In the genomic region with DNA sequence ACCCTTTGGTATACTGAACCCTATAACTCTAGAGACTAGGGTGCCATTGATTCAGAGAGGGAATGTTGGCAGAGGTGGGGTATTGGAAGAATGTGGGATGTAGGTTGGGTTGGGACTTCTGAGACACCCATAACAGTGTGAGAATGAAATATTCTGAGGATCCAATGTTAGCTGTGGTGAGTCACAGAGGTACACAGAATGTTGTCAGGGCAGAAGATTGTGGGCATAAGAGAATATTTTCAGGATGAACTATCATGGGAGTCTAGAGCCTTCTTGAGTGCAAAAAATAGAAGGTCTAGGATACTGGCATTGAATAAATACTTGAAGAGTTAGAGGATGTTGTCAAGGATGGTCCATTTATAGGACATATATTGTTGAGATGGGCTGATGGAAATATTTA, we compare ENCODE assay signal across 42 cellular contexts. TPM values are rescaled to one million over a fixed set of nuclear protein-coding genes. Genes with fewer than 3 reads are reported as not detected.
"Had no signal": no experiment of that assay in that cellular context is flagged by ENCODE, and none has a peak within 500 bp of the region (broad histone marks: within the 10 kb centered on the region; RNA-seq: fewer than 3 reads in every experiment).

No MANE protein-coding gene starts in this region.

- H3K27ac Mint-ChIP-seq: activated B cell treated with CpG ODN at 0.5 μM for 24 hours; activated CD4-positive, alpha-beta memory T cell treated with anti-CD3 and anti-CD28 coated beads for 36 hours; activated CD4-positive, alpha-beta T cell treated with anti-CD3 and anti-CD28 coated beads, Interleukin-2, amount 10 ng/mL, durations not matched to agents 24 days and 14 days; activated CD8-positive, alpha-beta T cell treated with anti-CD3 and anti-CD28 coated beads for 36 hours; activated naive CD4-positive, alpha-beta T cell treated with anti-CD3 and anti-CD28 coated beads for 36 hours; activated naive CD4-positive, alpha-beta T cell treated with anti-CD3 and anti-CD28 coated beads, Interleukin-2, amount 50 U/mL, for 72 hours; activated naive CD8-positive, alpha-beta T cell treated with anti-CD3 and anti-CD28 coated beads for 36 hours; activated T-cell treated with anti-CD3 and anti-CD28 coated beads, Interleukin-2, amount 50 U/mL, for 72 hours; activated T-helper 1 cell treated with anti-CD3 and anti-CD28 coated beads, Interleukin-12 subunit alpha, Interleukin-12 subunit beta, Interleukin-2, Interleukin-4 antibody, amounts not matched to agents 30 ng/mL and 10 ng/mL and 1 ng/mL, durations not matched to agents 14 hours and 24 hours and 36 hours; activated T-helper 17 cell treated with anti-CD3 and anti-CD28 coated beads, Interleukin-2, amount 50 U/mL, for 72 hours; T-helper 1 cell treated with Interleukin-12 subunit alpha and Interleukin-12 subunit beta and Interleukin-4 antibody, amounts not matched to agents 30 μg/mL and 1 μg/mL, for 36 hours; T-helper 2 cell treated with Interferon-gamma antibody and Interleukin-4, amounts not matched to agents 5 μg/mL and 100 μg/mL, for 36 hours had no signal

- H3K27me3 ChIP-seq: adrenal gland, body of pancreas, brain microvascular endothelial cell, breast epithelium, cardiac muscle cell had no signal

- H3K9me3 Mint-ChIP-seq: activated B cell treated with CpG ODN at 0.5 μM for 24 hours; activated CD4-positive, alpha-beta memory T cell treated with anti-CD3 and anti-CD28 coated beads for 36 hours; activated CD8-positive, alpha-beta T cell treated with anti-CD3 and anti-CD28 coated beads for 36 hours; activated naive CD4-positive, alpha-beta T cell treated with anti-CD3 and anti-CD28 coated beads for 36 hours; activated naive CD4-positive, alpha-beta T cell treated with anti-CD3 and anti-CD28 coated beads, Interleukin-2, amount 50 U/mL, for 72 hours; activated naive CD8-positive, alpha-beta T cell treated with anti-CD3 and anti-CD28 coated beads for 36 hours; activated T-cell treated with anti-CD3 and anti-CD28 coated beads, Interleukin-2, amount 50 U/mL, for 4 hours; activated T-cell treated with anti-CD3 and anti-CD28 coated beads, Interleukin-2, amount 50 U/mL, for 72 hours; activated T-helper 1 cell treated with anti-CD3 and anti-CD28 coated beads, Interleukin-12 subunit alpha, Interleukin-12 subunit beta, Interleukin-2, Interleukin-4 antibody, amounts not matched to agents 30 ng/mL and 10 ng/mL and 1 ng/mL, durations not matched to agents 14 hours and 24 hours and 36 hours; activated T-helper 17 cell treated with anti-CD3 and anti-CD28 coated beads, Interleukin-2, amount 50 U/mL, for 72 hours; central memory CD8-positive, alpha-beta T cell; T-helper 1 cell treated with Interleukin-12 subunit alpha and Interleukin-12 subunit beta and Interleukin-4 antibody, amounts not matched to agents 30 μg/mL and 1 μg/mL, for 36 hours; T-helper 2 cell treated with Interferon-gamma antibody and Interleukin-4, amounts not matched to agents 5 μg/mL and 100 μg/mL, for 36 hours had no signal

- H3K4me1 ChIP-seq: adrenal gland, body of pancreas, breast epithelium had no signal

- H3K36me3 ChIP-seq: adrenal gland, brain microvascular endothelial cell, breast epithelium, cardiac muscle cell had no signal

- FAIRE-seq: astrocyte, TTC549 had no signal

- H3K27ac ChIP-seq: adrenal gland, body of pancreas, brain microvascular endothelial cell, breast epithelium, cardiac muscle cell, VCaP had no signal

- H3K4me1 Mint-ChIP-seq: activated B cell treated with CpG ODN at 0.5 μM for 24 hours; activated CD4-positive, alpha-beta T cell treated with anti-CD3 and anti-CD28 coated beads, Interleukin-2, amount 10 ng/mL, durations not matched to agents 24 days and 14 days; activated naive CD8-positive, alpha-beta T cell treated with anti-CD3 and anti-CD28 coated beads for 36 hours; activated T-helper 17 cell treated with anti-CD3 and anti-CD28 coated beads, Interleukin-2, amount 50 U/mL, for 72 hours; central memory CD8-positive, alpha-beta T cell had no signal

- H3K4me3 ChIP-seq: adrenal gland, body of pancreas, breast epithelium, cardiac muscle cell had no signal

- H3K36me3 Mint-ChIP-seq: activated CD4-positive, alpha-beta memory T cell treated with anti-CD3 and anti-CD28 coated beads for 36 hours; activated naive CD4-positive, alpha-beta T cell treated with anti-CD3 and anti-CD28 coated beads, Interleukin-2, amount 50 U/mL, for 72 hours; activated naive CD8-positive, alpha-beta T cell treated with anti-CD3 and anti-CD28 coated beads for 36 hours had no signal

- DNase-seq: activated B cell treated with CpG ODN at 0.5 μM for 24 hours; activated CD4-positive, alpha-beta memory T cell treated with anti-CD3 and anti-CD28 coated beads for 36 hours; activated CD4-positive, alpha-beta T cell treated with anti-CD3 and anti-CD28 coated beads for 4 hours; activated CD4-positive, alpha-beta T cell treated with anti-CD3 and anti-CD28 coated beads, Interleukin-2, amount 10 ng/mL, durations not matched to agents 24 days and 14 days; activated CD4-positive, alpha-beta T cell treated with anti-CD3 and anti-CD28 coated beads, Interleukin-2, amount 50 U/mL, for 1 hour; activated CD4-positive, alpha-beta T cell treated with anti-CD3 and anti-CD28 coated beads, Interleukin-2, amount 50 U/mL, for 4 hours; activated CD4-positive, CD25-positive, alpha-beta regulatory T cell treated with anti-CD3 and anti-CD28 coated beads, Interleukin-2, amount 50 U/mL, for 72 hours; activated CD8-positive, alpha-beta memory T cell treated with anti-CD3 and anti-CD28 coated beads, Interleukin-2, amount 50 U/mL, for 4 hours; activated CD8-positive, alpha-beta T cell treated with anti-CD3 and anti-CD28 coated beads for 36 hours; activated effector memory CD4-positive, alpha-beta T cell treated with anti-CD3 and anti-CD28 coated beads, Interleukin-2, amount 50 U/mL, for 16 hours; activated gamma-delta T cell treated with Interleukin-2 at 50 U/mL for 16 hours; activated naive CD4-positive, alpha-beta T cell; activated naive CD4-positive, alpha-beta T cell treated with anti-CD3 and anti-CD28 coated beads for 36 hours; activated naive CD4-positive, alpha-beta T cell treated with anti-CD3 and anti-CD28 coated beads, Interleukin-2, amount 50 U/mL, for 16 hours; activated naive CD8-positive, alpha-beta T cell treated with anti-CD3 and anti-CD28 coated beads for 36 hours; activated T-cell treated with anti-CD3 and anti-CD28 coated beads for 4 hours; activated T-cell treated with anti-CD3 and anti-CD28 coated beads, Interleukin-2, amount 50 U/mL, for 1 hour; activated T-cell treated with anti-CD3 and anti-CD28 coated beads, Interleukin-2, amount 50 U/mL, for 4 hours; activated T-cell treated with anti-CD3 and anti-CD28 coated beads, Interleukin-2, amount 50 U/mL, for 72 hours; adrenal gland; amniotic stem cell; aorta; body of pancreas; brain microvascular endothelial cell; caudate nucleus; cerebellar nuclear complex; T-helper 1 cell; T-helper 2 cell; T-helper 9 cell had no signal

- H3K9me3 ChIP-seq: adrenal gland, body of pancreas, breast epithelium had no signal

- ATAC-seq: activated CD8-positive, alpha-beta T cell treated with anti-CD3 and anti-CD28 coated beads for 36 hours; activated naive CD4-positive, alpha-beta T cell treated with anti-CD3 and anti-CD28 coated beads, Interleukin-2, amount 50 U/mL, for 72 hours; activated T-cell treated with anti-CD3 and anti-CD28 coated beads, Interleukin-2, amount 50 U/mL, for 4 hours; activated T-cell treated with anti-CD3 and anti-CD28 coated beads, Interleukin-2, amount 50 U/mL, for 72 hours; activated T-helper 17 cell treated with anti-CD3 and anti-CD28 coated beads, Interleukin-2, amount 50 U/mL, for 72 hours; body of pancreas had no signal

- H3K4me3 Mint-ChIP-seq: activated B cell treated with CpG ODN at 0.5 μM for 24 hours; activated CD4-positive, alpha-beta memory T cell treated with anti-CD3 and anti-CD28 coated beads for 36 hours; activated CD4-positive, alpha-beta T cell treated with anti-CD3 and anti-CD28 coated beads, Interleukin-2, amount 10 ng/mL, durations not matched to agents 24 days and 14 days; activated CD8-positive, alpha-beta T cell treated with anti-CD3 and anti-CD28 coated beads for 36 hours; activated naive CD4-positive, alpha-beta T cell treated with anti-CD3 and anti-CD28 coated beads for 36 hours; activated naive CD8-positive, alpha-beta T cell treated with anti-CD3 and anti-CD28 coated beads for 36 hours; activated T-cell treated with anti-CD3 and anti-CD28 coated beads, Interleukin-2, amount 50 U/mL, for 4 hours; activated T-cell treated with anti-CD3 and anti-CD28 coated beads, Interleukin-2, amount 50 U/mL, for 72 hours; activated T-helper 1 cell treated with anti-CD3 and anti-CD28 coated beads, Interleukin-12 subunit alpha, Interleukin-12 subunit beta, Interleukin-2, Interleukin-4 antibody, amounts not matched to agents 30 ng/mL and 10 ng/mL and 1 ng/mL, durations not matched to agents 14 hours and 24 hours and 36 hours; activated T-helper 17 cell treated with anti-CD3 and anti-CD28 coated beads, Interleukin-2, amount 50 U/mL, for 72 hours; central memory CD8-positive, alpha-beta T cell; T-helper 1 cell treated with Interleukin-12 subunit alpha and Interleukin-12 subunit beta and Interleukin-4 antibody, amounts not matched to agents 30 μg/mL and 1 μg/mL, for 36 hours; T-helper 2 cell treated with Interferon-gamma antibody and Interleukin-4, amounts not matched to agents 5 μg/mL and 100 μg/mL, for 36 hours had no signal

RNA-seq across cellular contexts. Expression of a gene that starts 9.0 kb away (rescaled TPM):
- total RNA-seq: activated B cell treated with CpG ODN at 0.5 μM for 24 hours; activated CD4-positive, alpha-beta memory T cell treated with anti-CD3 and anti-CD28 coated beads for 36 hours; activated CD4-positive, alpha-beta T cell treated with anti-CD3 and anti-CD28 coated beads, Interleukin-2, amount 10 ng/mL, durations not matched to agents 24 days and 14 days; activated CD8-positive, alpha-beta memory T cell treated with anti-CD3 and anti-CD28 coated beads for 36 hours; activated CD8-positive, alpha-beta T cell treated with anti-CD3 and anti-CD28 coated beads for 36 hours; activated naive CD4-positive, alpha-beta T cell treated with anti-CD3 and anti-CD28 coated beads for 36 hours; activated naive CD4-positive, alpha-beta T cell treated with anti-CD3 and anti-CD28 coated beads, Interleukin-2, amount 50 U/mL, for 72 hours; activated naive CD8-positive, alpha-beta T cell treated with anti-CD3 and anti-CD28 coated beads for 36 hours; activated T-cell treated with anti-CD3 and anti-CD28 coated beads, Interleukin-2, amount 50 U/mL, for 4 hours; activated T-cell treated with anti-CD3 and anti-CD28 coated beads, Interleukin-2, amount 50 U/mL, for 72 hours; activated T-helper 1 cell treated with anti-CD3 and anti-CD28 coated beads, Interleukin-12 subunit alpha, Interleukin-12 subunit beta, Interleukin-2, Interleukin-4 antibody, amounts not matched to agents 30 ng/mL and 10 ng/mL and 1 ng/mL, durations not matched to agents 14 hours and 24 hours and 36 hours; activated T-helper 17 cell treated with anti-CD3 and anti-CD28 coated beads, Interleukin-2, amount 50 U/mL, for 72 hours; adrenal gland; aorta; breast epithelium; chondrocyte had no signal
- polyA plus RNA-seq: cardiac muscle cell had no signal

RNA-seq across cellular contexts. Expression of a gene that starts 21.1 kb away (rescaled TPM):
- total RNA-seq: activated B cell treated with CpG ODN at 0.5 μM for 24 hours; activated CD4-positive, alpha-beta memory T cell treated with anti-CD3 and anti-CD28 coated beads for 36 hours; activated CD4-positive, alpha-beta T cell treated with anti-CD3 and anti-CD28 coated beads, Interleukin-2, amount 10 ng/mL, durations not matched to agents 24 days and 14 days; activated CD8-positive, alpha-beta memory T cell treated with anti-CD3 and anti-CD28 coated beads for 36 hours; activated CD8-positive, alpha-beta T cell treated with anti-CD3 and anti-CD28 coated beads for 36 hours; activated naive CD4-positive, alpha-beta T cell treated with anti-CD3 and anti-CD28 coated beads for 36 hours; activated naive CD4-positive, alpha-beta T cell treated with anti-CD3 and anti-CD28 coated beads, Interleukin-2, amount 50 U/mL, for 72 hours; activated naive CD8-positive, alpha-beta T cell treated with anti-CD3 and anti-CD28 coated beads for 36 hours; activated T-cell treated with anti-CD3 and anti-CD28 coated beads, Interleukin-2, amount 50 U/mL, for 4 hours; activated T-cell treated with anti-CD3 and anti-CD28 coated beads, Interleukin-2, amount 50 U/mL, for 72 hours; activated T-helper 1 cell treated with anti-CD3 and anti-CD28 coated beads, Interleukin-12 subunit alpha, Interleukin-12 subunit beta, Interleukin-2, Interleukin-4 antibody, amounts not matched to agents 30 ng/mL and 10 ng/mL and 1 ng/mL, durations not matched to agents 14 hours and 24 hours and 36 hours; activated T-helper 17 cell treated with anti-CD3 and anti-CD28 coated beads, Interleukin-2, amount 50 U/mL, for 72 hours; adrenal gland; aorta; astrocyte; body of pancreas; breast epithelium; cardiac muscle cell; chondrocyte had no signal
- polyA plus RNA-seq: aorta, cardiac muscle cell had no signal

RNA-seq across cellular contexts. Expression of a gene that starts 26.8 kb away (rescaled TPM):
- total RNA-seq: body of pancreas, chondrocyte had no signal
- polyA plus RNA-seq: cardiac muscle cell had no signal

RNA-seq across cellular contexts. Expression of a gene that starts 29.4 kb away (rescaled TPM):
- total RNA-seq: activated B cell treated with CpG ODN at 0.5 μM for 24 hours; activated CD4-positive, alpha-beta memory T cell treated with anti-CD3 and anti-CD28 coated beads for 36 hours; activated CD4-positive, alpha-beta T cell treated with anti-CD3 and anti-CD28 coated beads, Interleukin-2, amount 10 ng/mL, durations not matched to agents 24 days and 14 days; activated CD8-positive, alpha-beta memory T cell treated with anti-CD3 and anti-CD28 coated beads for 36 hours; activated CD8-positive, alpha-beta T cell treated with anti-CD3 and anti-CD28 coated beads for 36 hours; activated naive CD4-positive, alpha-beta T cell treated with anti-CD3 and anti-CD28 coated beads for 36 hours; activated naive CD4-positive, alpha-beta T cell treated with anti-CD3 and anti-CD28 coated beads, Interleukin-2, amount 50 U/mL, for 72 hours; activated naive CD8-positive, alpha-beta T cell treated with anti-CD3 and anti-CD28 coated beads for 36 hours; activated T-cell treated with anti-CD3 and anti-CD28 coated beads, Interleukin-2, amount 50 U/mL, for 72 hours; activated T-helper 1 cell treated with anti-CD3 and anti-CD28 coated beads, Interleukin-12 subunit alpha, Interleukin-12 subunit beta, Interleukin-2, Interleukin-4 antibody, amounts not matched to agents 30 ng/mL and 10 ng/mL and 1 ng/mL, durations not matched to agents 14 hours and 24 hours and 36 hours; activated T-helper 17 cell treated with anti-CD3 and anti-CD28 coated beads, Interleukin-2, amount 50 U/mL, for 72 hours; adrenal gland; aorta; astrocyte; cardiac muscle cell; chondrocyte had no signal
- polyA plus RNA-seq: cardiac muscle cell had no signal

RNA-seq across cellular contexts. Expression of a gene that starts 36.4 kb away (rescaled TPM):
- total RNA-seq: activated B cell treated with CpG ODN at 0.5 μM for 24 hours; activated CD4-positive, alpha-beta memory T cell treated with anti-CD3 and anti-CD28 coated beads for 36 hours; activated CD4-positive, alpha-beta T cell treated with anti-CD3 and anti-CD28 coated beads, Interleukin-2, amount 10 ng/mL, durations not matched to agents 24 days and 14 days; activated CD8-positive, alpha-beta memory T cell treated with anti-CD3 and anti-CD28 coated beads for 36 hours; activated CD8-positive, alpha-beta T cell treated with anti-CD3 and anti-CD28 coated beads for 36 hours; activated naive CD4-positive, alpha-beta T cell treated with anti-CD3 and anti-CD28 coated beads for 36 hours; activated naive CD4-positive, alpha-beta T cell treated with anti-CD3 and anti-CD28 coated beads, Interleukin-2, amount 50 U/mL, for 72 hours; activated naive CD8-positive, alpha-beta T cell treated with anti-CD3 and anti-CD28 coated beads for 36 hours; activated T-cell treated with anti-CD3 and anti-CD28 coated beads, Interleukin-2, amount 50 U/mL, for 4 hours; activated T-cell treated with anti-CD3 and anti-CD28 coated beads, Interleukin-2, amount 50 U/mL, for 72 hours; activated T-helper 1 cell treated with anti-CD3 and anti-CD28 coated beads, Interleukin-12 subunit alpha, Interleukin-12 subunit beta, Interleukin-2, Interleukin-4 antibody, amounts not matched to agents 30 ng/mL and 10 ng/mL and 1 ng/mL, durations not matched to agents 14 hours and 24 hours and 36 hours; activated T-helper 17 cell treated with anti-CD3 and anti-CD28 coated beads, Interleukin-2, amount 50 U/mL, for 72 hours; aorta; body of pancreas; chondrocyte had no signal
- polyA plus RNA-seq: cardiac muscle cell had no signal
